Comparison of ENCODE assay signal across 9 cellular contexts in the genomic region with DNA sequence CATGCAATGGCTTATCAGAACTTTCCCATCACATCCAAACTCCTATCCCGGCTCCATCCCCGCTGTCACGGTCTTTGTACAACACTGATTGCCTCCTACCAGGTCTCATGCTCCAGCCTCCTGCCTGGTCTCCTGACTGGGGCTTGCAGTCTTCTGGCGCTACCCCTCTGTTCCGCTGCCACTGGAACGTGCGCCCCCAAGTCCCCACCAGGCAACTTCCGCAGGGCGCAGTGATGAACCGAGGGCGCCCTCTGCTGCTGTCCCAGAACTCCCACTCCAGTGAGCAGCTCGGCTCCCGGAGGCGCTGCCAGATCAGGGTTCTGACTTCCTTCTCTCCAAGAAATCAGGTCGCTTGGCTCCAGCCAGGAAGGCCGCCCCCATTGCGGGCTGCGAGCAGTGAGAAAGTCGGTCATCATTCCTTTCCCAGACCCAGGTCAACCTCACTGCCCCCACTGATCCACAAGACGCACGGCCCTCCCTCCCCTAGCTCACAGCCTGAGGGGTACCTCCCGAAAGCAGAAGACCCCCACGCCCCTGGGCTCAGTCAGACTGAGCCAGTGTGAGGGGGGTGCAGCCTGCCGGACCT. TPM values are rescaled to one million over a fixed set of nuclear protein-coding genes. Genes with fewer than 3 reads are reported as not detected.
A peak's percentile ranks its signal among the peaks of the same experiment; 100 is the strongest.
DNase-seq lines count a peak whose midpoint lies in the region; ATAC-seq, FAIRE-seq and TF ChIP-seq lines count a peak whose summit lies in the region.
"Had no signal": no experiment of that assay in that cellular context is flagged by ENCODE, and none has a peak within 500 bp of the region (broad histone marks: within the 10 kb centered on the region; RNA-seq: fewer than 3 reads in every experiment).

No MANE protein-coding gene starts in this region.

- peaks cover 9 to 10% of the 10 kb centered on the region in 2 experiments for H3K4me1 Mint-ChIP-seq in H9

- H3F3A ChIP-seq in PC-9 (ENCODE audit: insufficient read depth, low read depth): no peaks in the 10 kb centered on the region

- H3K4me1 ChIP-seq in H9 (ENCODE audit: insufficient read depth, low read length) (no peaks in the 10 kb centered on the region), PC-9 (replicated peaks; ENCODE audit: insufficient read depth) (no peaks in the 10 kb centered on the region), iPS-18a (ENCODE audit: control insufficient read depth, low read depth, low read length) (no peaks in the 10 kb centered on the region), small intestine (ENCODE audit: control insufficient read depth in 2 of 2, insufficient read depth in 1 of 2, low read depth in 1 of 2, low read length in 1 of 2) (no peaks in the 10 kb centered on the region)

- H3K36me3 Mint-ChIP-seq in H9 (ENCODE audit: insufficient read depth in 1 of 3, low read depth in 3 of 3): peaks cover 0 to 5% (median 0%) of the 10 kb centered on the region in 3 experiments; a peak in 1 of 7 replicates

- no peak overlapping the region for H3K4ac ChIP-seq in H9 (ENCODE audit: low read depth, low read length)

- POLR2A ChIA-PET in PC-9 (lab: Charles Lee; ENCODE audit: unreplicated experiment): interaction anchor here (0.7 kb wide), 1 partner anchor 70 kb away, joined by 3 read pairs; no protein-coding TSS in a partner anchor

- H3K27me3 Mint-ChIP-seq in H9 (ENCODE audit: low read depth): peaks cover 35% of the 10 kb centered on the region

- no peak for ATAC-seq in HG02938 (IDR thresholded peaks at IDR 0.05; ENCODE audit: unreplicated experiment)
- no peak for ATAC-seq in HG03439 (IDR thresholded peaks at IDR 0.05; ENCODE audit: unreplicated experiment)

- H2BK15ac ChIP-seq in H9 (ENCODE audit: low read depth, low read length): no peak overlapping the region

- H2AK5ac ChIP-seq in H9 (ENCODE audit: insufficient read length, low read length): no peak overlapping the region

- no peak overlapping the region for H2BK12ac ChIP-seq in H9 (ENCODE audit: insufficient read length, low read depth, low read length)

- no peak overlapping the region for H3K18ac ChIP-seq in H9 (ENCODE audit: insufficient read length, low read depth, low read length)

- H3K4me3 ChIP-seq in PC-9 (no peak overlapping the region), astrocyte of the spinal cord (ENCODE audit: low read depth, low read length) (no peak overlapping the region), iPS-18a (ENCODE audit: low read length) (peak overlapping the region; percentile 62), small intestine (ENCODE audit: low read depth in 1 of 2, low read length in 2 of 2) (no peak overlapping the region)

- CTCF ChIA-PET in PC-9 (lab: Charles Lee): interaction anchor here (0.6 to 1.0 kb wide), 3 partner anchors 45 to 264 kb away, joined by 3 to 5 read pairs (median 4); no protein-coding TSS in a partner anchor

- H3K79me1 ChIP-seq in H9 (ENCODE audit: insufficient read depth, low read depth, low read length, poor library complexity, severe bottlenecking): no peaks in the 10 kb centered on the region

- no peak overlapping the region for H3K14ac ChIP-seq in H9 (ENCODE audit: insufficient read depth, low read length)

- H3K79me2 ChIP-seq in H9 (ENCODE audit: insufficient read depth, low read length) (no peaks in the 10 kb centered on the region), PC-9 (ENCODE audit: low read depth) (no peaks in the 10 kb centered on the region)

- no peak overlapping the region for H4K91ac ChIP-seq in H9 (ENCODE audit: insufficient read length, low read depth, low read length)

- no peak overlapping the region for H4K5ac ChIP-seq in H9 (ENCODE audit: insufficient read length, low read depth, low read length)

- no peaks in the 10 kb centered on the region for H4K20me1 ChIP-seq in H9 (ENCODE audit: control insufficient read depth, insufficient read depth, insufficient read length)
- no peaks in the 10 kb centered on the region for H4K20me1 ChIP-seq in PC-9 (ENCODE audit: insufficient read depth)

- H3K23ac ChIP-seq in H9 (ENCODE audit: insufficient read length, low read depth, low read length): no peak overlapping the region

- no peak overlapping the region for H2BK120ac ChIP-seq in H9 (ENCODE audit: low read depth, low read length, poor library complexity, severe bottlenecking)

- peaks cover 3 to 6% of the 10 kb centered on the region in 2 experiments; a peak in 3 of 5 replicates for H3K9me3 Mint-ChIP-seq in H9

- in situ Hi-C loops in astrocyte of the spinal cord (cut with HindIII; ENCODE audit: low sequenced_read_pairs): no loop called here

- TF ChIP-seq CTCF in H9 (conservative IDR thresholded peaks at IDR 0.05): peak; percentile 95
- peak; percentile 56 for TF ChIP-seq CTCF in PC-9 (conservative IDR thresholded peaks at IDR 0.05)
- peak; percentile 92 for TF ChIP-seq CTCF in astrocyte of the spinal cord (IDR thresholded peaks at IDR 0.05; ENCODE audit: low read depth, low read length)

- no peak overlapping the region for H2BK5ac ChIP-seq in H9 (ENCODE audit: insufficient read length, low read length)

- H3K4me2 ChIP-seq in H9 (ENCODE audit: insufficient read depth, insufficient read length, low read length) (peak overlapping the region; percentile 51), PC-9 (no peak overlapping the region)

- no peak overlapping the region for H3K56ac ChIP-seq in H9 (ENCODE audit: insufficient read length, low read depth, low read length)

- H3K27ac ChIP-seq in H9 (ENCODE audit: insufficient read length, low read depth, low read length): no peak overlapping the region
- no peak overlapping the region for H3K27ac ChIP-seq in PC-9
- no peak overlapping the region for H3K27ac ChIP-seq in iPS-18a (ENCODE audit: low read length)
- H3K27ac ChIP-seq in small intestine (ENCODE audit: low read depth in 1 of 2, low read length in 1 of 2): no peak overlapping the region
- H3K27ac ChIP-seq: epithelial cell of prostate had no signal

- no peak overlapping the region for H3T11ph ChIP-seq in H9 (ENCODE audit: low read length)

- no peaks in the 10 kb centered on the region for H3K9me3 ChIP-seq in H9 (ENCODE audit: control insufficient read depth, low read depth, low read length)
- H3K9me3 ChIP-seq in PC-9 (ENCODE audit: insufficient read depth, low read depth): no peaks in the 10 kb centered on the region
- no peaks in the 10 kb centered on the region for H3K9me3 ChIP-seq in iPS-18a (ENCODE audit: control insufficient read depth, low read depth, low read length)
- H3K9me3 ChIP-seq in small intestine (ENCODE audit: control insufficient read depth, low read depth): no peaks in the 10 kb centered on the region

- no peak overlapping the region for H2AFZ ChIP-seq in H9 (ENCODE audit: low read length)
- H2AFZ ChIP-seq in PC-9: no peak overlapping the region

- DNase-seq in AML-193 (lab: John Stamatoyannopoulos, UW): peak; percentile 28 to 48
- DNase-seq in H9: peak; percentile 90
- DNase-seq in PC-9: peak in 1 of 2 experiments; percentile 34
- DNase-seq in astrocyte of the spinal cord (ENCODE audit: low read depth, low spot score): peak; percentile 63
- peak; percentile 25 for DNase-seq in small intestine

- no TSS peak for BruUV-seq in PC-9 (replicated peaks; lab: Mats Ljungman, UMichigan)

- H3K9me2 ChIP-seq in PC-9 (ENCODE audit: insufficient read depth): no peaks in the 10 kb centered on the region

- no peak for FAIRE-seq in small intestine (lab: Jason Lieb, UNC)

- H3K27me3 ChIP-seq in H9 (ENCODE audit: insufficient read depth, low read length) (no peaks in the 10 kb centered on the region), PC-9 (ENCODE audit: insufficient read depth, low read depth) (peaks cover 23% of the 10 kb centered on the region), iPS-18a (ENCODE audit: control insufficient read depth, insufficient read depth, low read length) (peaks cover 12% of the 10 kb centered on the region), small intestine (ENCODE audit: control insufficient read depth in 2 of 2, insufficient read depth in 2 of 2, low read length in 2 of 2) (no peaks in the 10 kb centered on the region)

- peak overlapping the region; percentile 62 to 67 for H3K4me3 Mint-ChIP-seq in H9

- intact Hi-C loops in PC-9 (cut with micrococcal nuclease; ENCODE audit: unreplicated experiment): loop anchor here (1.0 kb wide), 1 partner anchor 71 kb away; no protein-coding TSS in a partner anchor

- no peak overlapping the region for H2BK20ac ChIP-seq in H9 (ENCODE audit: low read depth, low read length, poor library complexity, severe bottlenecking)

- WGBS in H9 (ENCODE audit: extremely low coverage, insufficient read length, low lambda C conversion rate): no CpG with 5 or more reads among the region's 24 CpGs
- WGBS in small intestine, 3 donors: 12 to 16% (median 14%) methylated on average over 24 of the region's 24 CpGs

- no peak overlapping the region for H4K8ac ChIP-seq in H9 (replicated peaks; ENCODE audit: insufficient read length, low read depth, low read length)

- H3K23me2 ChIP-seq in H9 (ENCODE audit: insufficient read length, low read depth, low read length, poor library complexity, severe bottlenecking): no peaks in the 10 kb centered on the region

- no peak overlapping the region for H3K9ac ChIP-seq in H9 (ENCODE audit: extremely low read depth, insufficient read length, low read length)
- no peak overlapping the region for H3K9ac ChIP-seq in iPS-18a (ENCODE audit: low read length)

- H3K27ac Mint-ChIP-seq in H9: peak overlapping the region in 1 of 3 experiments; percentile 76; a peak in 1 of 7 replicates

- H3K36me3 ChIP-seq in PC-9 (ENCODE audit: low read depth): no peaks in the 10 kb centered on the region
- H3K36me3 ChIP-seq in iPS-18a (ENCODE audit: control insufficient read depth, low read depth, low read length): no peaks in the 10 kb centered on the region
- H3K36me3 ChIP-seq in small intestine (ENCODE audit: control insufficient read depth in 2 of 2, insufficient read depth in 2 of 2, low read length in 2 of 2): no peaks in the 10 kb centered on the region

RNA-seq across cellular contexts. Expression of a gene that starts 43.9 kb away (rescaled TPM):
- total RNA-seq in H9 (2021): 6.4 and 7.1 TPM in 2 replicates
- total RNA-seq in PC-9 (2021): 24.4 and 25.0 TPM in 2 replicates
- 10 to 100 TPM in 1 of 3 donors, 1 to 10 TPM in 2; 5.1 to 11.5 (median 5.1) TPM for polyA plus RNA-seq in small intestine

RNA-seq across cellular contexts. Expression of a gene that starts 45.7 kb away (rescaled TPM):
- total RNA-seq in H9 (2021) (0.55 and 0.66 TPM in 2 replicates), PC-9 (2021) (not detected in 2 replicates)
- not detected for polyA plus RNA-seq in small intestine

RNA-seq across cellular contexts. Expression of a gene that starts 57.4 kb away (rescaled TPM):
- total RNA-seq in H9 (2021) (41.7 and 45.2 TPM in 2 replicates), PC-9 (2021) (28.3 and 32.0 TPM in 2 replicates)
- polyA plus RNA-seq in small intestine: 10 to 100 TPM in 1 of 3 donors, 1 to 10 TPM in 2; 3.1 to 17.0 (median 4.3) TPM
